1 cellular context compared by ENCODE assay signal in the genomic region with DNA sequence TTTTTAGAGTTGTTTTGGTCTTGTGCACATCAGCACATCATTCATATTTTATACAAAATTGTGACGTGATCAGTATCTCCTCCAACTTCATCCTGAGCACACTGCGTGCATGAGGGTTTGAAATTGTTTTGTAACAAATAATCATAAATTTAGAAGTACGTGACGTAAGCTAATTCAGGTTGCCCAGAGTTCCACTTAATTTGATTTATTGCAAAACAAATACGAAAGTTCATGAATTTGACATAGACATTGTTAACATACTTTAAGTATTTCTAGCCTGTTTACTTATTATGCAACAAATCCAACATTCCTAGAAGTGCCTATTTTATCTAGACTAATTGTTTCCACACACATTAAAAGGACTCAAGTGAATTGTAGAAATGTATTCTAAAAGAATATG.
TF ChIP-seq lines count a peak whose summit lies in the region.

No MANE protein-coding gene starts in this region.

TF ChIP-seq in HepG2, 621 proteins besides CTCF, POLR2A, EP300 and RAD21:
- TF ChIP-seq, protein P1, sequence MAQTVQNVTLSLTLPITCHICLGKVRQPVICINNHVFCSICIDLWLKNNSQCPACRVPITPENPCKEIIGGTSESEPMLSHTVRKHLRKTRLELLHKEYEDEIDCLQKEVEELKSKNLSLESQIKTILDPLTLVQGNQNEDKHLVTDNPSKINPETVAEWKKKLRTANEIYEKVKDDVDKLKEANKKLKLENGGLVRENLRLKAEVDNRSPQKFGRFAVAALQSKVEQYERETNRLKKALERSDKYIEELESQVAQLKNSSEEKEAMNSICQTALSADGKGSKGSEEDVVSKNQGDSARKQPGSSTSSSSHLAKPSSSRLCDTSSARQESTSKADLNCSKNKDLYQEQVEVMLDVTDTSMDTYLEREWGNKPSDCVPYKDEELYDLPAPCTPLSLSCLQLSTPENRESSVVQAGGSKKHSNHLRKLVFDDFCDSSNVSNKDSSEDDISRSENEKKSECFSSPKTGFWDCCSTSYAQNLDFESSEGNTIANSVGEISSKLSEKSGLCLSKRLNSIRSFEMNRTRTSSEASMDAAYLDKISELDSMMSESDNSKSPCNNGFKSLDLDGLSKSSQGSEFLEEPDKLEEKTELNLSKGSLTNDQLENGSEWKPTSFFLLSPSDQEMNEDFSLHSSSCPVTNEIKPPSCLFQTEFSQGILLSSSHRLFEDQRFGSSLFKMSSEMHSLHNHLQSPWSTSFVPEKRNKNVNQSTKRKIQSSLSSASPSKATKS (CRISPR knock-in tag; IDR thresholded peaks at IDR 0.05) = no peak
- TF ChIP-seq CREB1 (IDR thresholded peaks at IDR 0.05) = peak; percentile 61
- TF ChIP-seq CREB1 (CRISPR knock-in tag; IDR thresholded peaks at IDR 0.05) = no peak
- peak; percentile 40; the same call in 1 of the 2 replicates for TF ChIP-seq BCL6 (CRISPR knock-in tag; IDR thresholded peaks at IDR 0.05)
